ENCODE assay signal across 29 cellular contexts in the genomic region with DNA sequence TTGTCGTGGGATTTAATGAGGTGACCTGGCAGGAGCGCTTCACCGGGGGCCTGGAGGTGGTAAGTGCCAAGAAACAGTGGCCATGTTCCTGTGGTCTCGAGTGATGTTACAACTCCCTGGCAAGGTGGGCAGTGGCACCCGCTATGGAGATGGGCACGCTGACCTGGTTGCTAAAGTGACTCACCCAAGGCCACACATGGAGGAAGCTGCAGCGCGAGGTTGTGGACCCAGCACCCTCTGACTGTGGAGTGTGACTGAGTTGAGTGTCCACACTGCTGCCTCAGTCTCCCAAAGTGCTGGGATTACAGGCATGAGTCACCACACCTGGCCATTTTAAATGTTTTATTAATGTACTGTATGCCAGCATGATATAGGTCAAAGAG.
"Had no signal": no experiment of that assay in that cellular context is flagged by ENCODE, and none has a peak within 500 bp of the region (broad histone marks: within the 10 kb centered on the region; RNA-seq: fewer than 3 reads in every experiment).

No MANE protein-coding gene starts in this region.

- H3K4me3 Mint-ChIP-seq: activated CD4-positive, alpha-beta memory T cell treated with anti-CD3 and anti-CD28 coated beads, Interleukin-2, amount 10 ng/mL, durations not matched to agents 7 days and 5 days; activated CD8-positive, alpha-beta memory T cell treated with anti-CD3 and anti-CD28 coated beads, Interleukin-2, amount 10 ng/mL, durations not matched to agents 7 days and 5 days; activated naive CD4-positive, alpha-beta T cell treated with anti-CD3 and anti-CD28 coated beads, Interleukin-2, amount 50 U/mL, for 24 hours; activated naive CD8-positive, alpha-beta T cell treated with anti-CD3 and anti-CD28 coated beads, Interleukin-2, amount 10 ng/mL, durations not matched to agents 7 days and 5 days; brain had no signal

- H3K4me1 ChIP-seq: Peyer's patch had no signal

- H3K36me3 Mint-ChIP-seq: activated CD8-positive, alpha-beta memory T cell treated with anti-CD3 and anti-CD28 coated beads, Interleukin-2, amount 10 ng/mL, durations not matched to agents 7 days and 5 days; activated naive CD4-positive, alpha-beta T cell treated with anti-CD3 and anti-CD28 coated beads, Interleukin-2, amount 50 U/mL, for 24 hours; brain had no signal

- H3K9me3 Mint-ChIP-seq: activated naive CD4-positive, alpha-beta T cell treated with anti-CD3 and anti-CD28 coated beads, Interleukin-2, amount 50 U/mL, for 24 hours had no signal

- H3K27me3 Mint-ChIP-seq: activated naive CD4-positive, alpha-beta T cell treated with anti-CD3 and anti-CD28 coated beads, Interleukin-2, amount 50 U/mL, for 24 hours; brain had no signal

- H3K27ac Mint-ChIP-seq: activated CD4-positive, alpha-beta memory T cell treated with anti-CD3 and anti-CD28 coated beads, Interleukin-2, amount 10 ng/mL, durations not matched to agents 7 days and 5 days; activated CD8-positive, alpha-beta memory T cell treated with anti-CD3 and anti-CD28 coated beads, Interleukin-2, amount 10 ng/mL, durations not matched to agents 7 days and 5 days; activated naive CD4-positive, alpha-beta T cell treated with anti-CD3 and anti-CD28 coated beads, Interleukin-2, amount 50 U/mL, for 24 hours; activated naive CD8-positive, alpha-beta T cell treated with anti-CD3 and anti-CD28 coated beads, Interleukin-2, amount 10 ng/mL, durations not matched to agents 7 days and 5 days; brain had no signal

- H3K27me3 ChIP-seq: Peyer's patch had no signal

- H3K4me3 ChIP-seq: MG63, Peyer's patch, SK-N-MC had no signal

- ATAC-seq: activated CD8-positive, alpha-beta memory T cell treated with anti-CD3 and anti-CD28 coated beads, Interleukin-2, amount 10 ng/mL, durations not matched to agents 7 days and 5 days had no signal

- H3K27ac ChIP-seq: Peyer's patch, SK-N-MC, WERI-Rb-1 had no signal

- H3K36me3 ChIP-seq: MG63, Peyer's patch, WERI-Rb-1 had no signal

- H3K4me1 Mint-ChIP-seq: brain had no signal

- H3K9me3 ChIP-seq: Peyer's patch had no signal

- DNase-seq: activated CD4-positive, alpha-beta memory T cell treated with anti-CD3 and anti-CD28 coated beads, Interleukin-2, amount 10 ng/mL, durations not matched to agents 7 days and 5 days; activated CD4-positive, alpha-beta T cell treated with anti-CD3 and anti-CD28 coated beads for 1 hour; activated CD4-positive, alpha-beta T cell treated with anti-CD3 and anti-CD28 coated beads for 48 hours; activated CD4-positive, CD25-positive, alpha-beta regulatory T cell; activated CD8-positive, alpha-beta memory T cell treated with anti-CD3 and anti-CD28 coated beads for 24 hours; activated CD8-positive, alpha-beta memory T cell treated with anti-CD3 and anti-CD28 coated beads, Interleukin-2, amount 10 ng/mL, durations not matched to agents 7 days and 5 days; activated CD8-positive, alpha-beta memory T cell treated with anti-CD3 and anti-CD28 coated beads, Interleukin-2, amount 50 U/mL, for 48 hours; activated effector memory CD4-positive, alpha-beta T cell treated with Interleukin-2 at 50 U/mL for 16 hours; activated naive CD8-positive, alpha-beta T cell treated with anti-CD3 and anti-CD28 coated beads, Interleukin-2, amount 10 ng/mL, durations not matched to agents 7 days and 5 days; activated T-cell treated with anti-CD3 and anti-CD28 coated beads, Interleukin-2, amount 50 U/mL, for 48 hours; central memory CD4-positive, alpha-beta T cell; KBM-7; NCI-H1048; NCI-H1105 treated with DMSO at 0.1 percent for 48 hours; NCI-H1436; NCI-H1694; NCI-H1930; NCI-H2081 treated with DMSO at 0.1 percent for 48 hours; NCI-H226; NCI-H524 treated with DMSO at 0.1 percent for 48 hours; Peyer's patch; Right ventricle myocardium superior; RPMI8226; T1000; WERI-Rb-1 had no signal
